ENCODE assay signal across 1 cellular context in genomic region chr1:60989745-60990718, GRCh38.
TF ChIP-seq lines count a peak whose summit lies in the region.

No MANE protein-coding gene starts in this region.

TF ChIP-seq in H1, 55 proteins besides CTCF, POLR2A, EP300 and RAD21 (continued from another document):
- TF ChIP-seq CHD7 (IDR thresholded peaks at IDR 0.05; ENCODE audit: insufficient replicate concordance, low read length): no peak
- TF ChIP-seq BACH1 (IDR thresholded peaks at IDR 0.05; ENCODE audit: low read length): no peak
- no peak for TF ChIP-seq SP4 (IDR thresholded peaks at IDR 0.05; ENCODE audit: low read length)
- no peak for TF ChIP-seq GTF2F1 (IDR thresholded peaks at IDR 0.05; ENCODE audit: borderline replicate concordance, low read depth, low read length)
- no peak for TF ChIP-seq TBP (IDR thresholded peaks at IDR 0.05; ENCODE audit: low read depth, low read length)
- TF ChIP-seq CREB1 (IDR thresholded peaks at IDR 0.05): no peak
- no peak for TF ChIP-seq E2F6 (IDR thresholded peaks at IDR 0.05)
- no peak for TF ChIP-seq CTBP2 (IDR thresholded peaks at IDR 0.05; ENCODE audit: borderline replicate concordance, insufficient read depth, insufficient read length, low read length)
- no peak for TF ChIP-seq TAF7 (optimal IDR thresholded peaks at IDR 0.05; ENCODE audit: borderline replicate concordance, low read depth, low read length)
- TF ChIP-seq POU5F1 (IDR thresholded peaks at IDR 0.05; ENCODE audit: low read depth, low read length): no peak
- no peak for TF ChIP-seq ZNF274 (IDR thresholded peaks at IDR 0.05; ENCODE audit: borderline replicate concordance, extremely low read depth, low read length)
